Comparison of ENCODE assay signal across 26 cellular contexts in the genomic region with DNA sequence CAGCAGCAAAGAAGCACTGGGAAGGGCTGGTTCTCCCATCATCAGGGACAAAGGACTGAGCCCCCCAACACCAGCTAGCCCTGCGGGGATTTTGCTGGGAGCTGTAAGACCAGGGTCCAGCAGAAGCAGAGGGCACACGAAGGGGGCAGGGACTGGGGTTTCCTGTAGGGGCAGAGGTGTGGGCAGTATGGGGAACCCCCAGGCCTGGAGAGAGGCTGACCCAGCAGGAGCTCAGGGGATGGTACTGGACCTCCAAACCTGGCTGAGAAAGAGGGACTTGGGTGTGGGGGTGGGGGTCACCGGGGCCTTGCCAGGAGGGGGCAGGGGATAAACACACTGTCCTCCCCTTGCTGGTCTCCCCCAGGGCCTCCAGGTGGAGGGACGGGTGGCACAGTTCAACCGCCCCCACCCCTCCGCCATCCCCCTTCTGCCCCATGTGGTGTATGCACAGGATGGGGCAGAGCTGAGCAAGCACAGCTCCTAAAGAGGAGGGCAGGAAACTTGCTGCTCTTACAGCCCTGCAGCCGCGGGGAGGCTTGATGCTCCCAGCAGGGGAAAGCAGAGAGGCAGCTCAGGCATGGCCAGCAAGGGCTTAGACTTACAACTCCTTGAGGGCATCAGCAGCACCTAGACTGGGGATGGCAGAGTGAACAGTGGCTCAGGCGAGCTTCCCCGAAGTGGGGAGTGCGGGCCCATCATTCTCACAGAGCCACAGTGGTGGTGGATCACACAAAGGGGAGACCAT. TPM values are rescaled to one million over a fixed set of nuclear protein-coding genes. Genes with fewer than 3 reads are reported as not detected.
DNase-seq lines count a peak whose midpoint lies in the region; TF ChIP-seq lines count a peak whose summit lies in the region.
"Had no signal": no experiment of that assay in that cellular context is flagged by ENCODE, and none has a peak within 500 bp of the region (broad histone marks: within the 10 kb centered on the region; RNA-seq: fewer than 3 reads in every experiment).

No MANE protein-coding gene starts in this region.

- H3K4me1 ChIP-seq in neuronal stem cell (ENCODE audit: control insufficient read depth in 2 of 2, insufficient read depth in 1 of 2, low read depth in 1 of 2, low read length in 2 of 2) (peaks cover 0 to 9% of the 10 kb centered on the region in 2 donors), vagina (no peaks in the 10 kb centered on the region)
- H3K4me1 ChIP-seq: Caco-2 had no signal

- H2BK120ac ChIP-seq in neuronal stem cell (ENCODE audit: low read depth, low read length): no peak overlapping the region

- H3K79me1 ChIP-seq in neuronal stem cell (ENCODE audit: low read depth, low read length): no peaks in the 10 kb centered on the region

- no peak overlapping the region for H4K8ac ChIP-seq in neuronal stem cell (ENCODE audit: low read depth, low read length)

- TF ChIP-seq POLR2A in vagina (IDR thresholded peaks at IDR 0.05): no peak

- H2AK5ac ChIP-seq in neuronal stem cell (ENCODE audit: low read depth, low read length): peak overlapping the region; percentile 36

- H3K27me3 ChIP-seq in H7 (ENCODE audit: control insufficient read depth, insufficient read depth, low read length) (no peaks in the 10 kb centered on the region), neuronal stem cell (ENCODE audit: control insufficient read depth in 3 of 3, insufficient read depth in 3 of 3, low read depth in 1 of 3, low read length in 3 of 3) (peaks cover 0 to 6% (median 0%) of the 10 kb centered on the region in 3 experiments), vagina (no peaks in the 10 kb centered on the region)

- H3K9me3 ChIP-seq in neuronal stem cell (replicated peaks in 1 of 2; ENCODE audit: control insufficient read depth in 2 of 2, insufficient read depth in 1 of 2, low read depth in 1 of 2, low read length in 2 of 2): no peaks in the 10 kb centered on the region
- no peaks in the 10 kb centered on the region for H3K9me3 ChIP-seq in vagina
- H3K9me3 ChIP-seq: Caco-2 had no signal

- H3K9ac ChIP-seq in neuronal stem cell (ENCODE audit: low read depth, low read length, poor library complexity): no peak overlapping the region

- H3K23ac ChIP-seq in neuronal stem cell (ENCODE audit: low read depth, low read length, poor library complexity): no peak overlapping the region

- H2BK5ac ChIP-seq in neuronal stem cell (ENCODE audit: low read length): no peak overlapping the region

- H3K27ac ChIP-seq in neuronal stem cell (replicated peaks; ENCODE audit: low read length) (no peak overlapping the region), vagina (no peak overlapping the region)
- H3K27ac ChIP-seq: 22Rv1, C4-2B, RWPE1, SK-N-MC had no signal

- no peak overlapping the region for H3K14ac ChIP-seq in neuronal stem cell (ENCODE audit: low read length)

- DNase-seq in NCI-H146 (lab: John Stamatoyannopoulos, UW): peak; percentile 35
- DNase-seq in NCI-H146 treated with DMSO at 0.1 percent for 48 hours (lab: John Stamatoyannopoulos, UW; ENCODE audit: unreplicated experiment): no peak
- DNase-seq in H7: peak; percentile 75
- peak; percentile 44 for DNase-seq in iPS-NIHi11 (ENCODE audit: low spot score)
- no peak for DNase-seq in neuronal stem cell (ENCODE audit: low spot score)
- no peak for DNase-seq in LoVo (ENCODE audit: low spot score)
- no peak for DNase-seq in activated CD4-positive, alpha-beta T cell treated with anti-CD3 and anti-CD28 coated beads, Interleukin-2, amount 50 U/mL, for 1 hour
- no peak for DNase-seq in vagina (ENCODE audit: extremely low spot score in 2 of 2)
- DNase-seq: Caco-2; CD8-positive, alpha-beta T cell; EL; GDM1; GOT3; Karpas-422; NCI-H1092 treated with DMSO at 0.1 percent for 48 hours; NCI-H1436; NCI-H2029; NCI-H2227 treated with DMSO at 0.1 percent for 48 hours; NCI-H526 treated with DMSO at 0.1 percent for 48 hours; SIG-M5 had no signal

- H3K4ac ChIP-seq in neuronal stem cell (ENCODE audit: low read length): no peak overlapping the region

- TF ChIP-seq CTCF in vagina (IDR thresholded peaks at IDR 0.05): no peak

- no peak overlapping the region for H4K91ac ChIP-seq in neuronal stem cell (ENCODE audit: low read depth, low read length, poor library complexity)

- no peak overlapping the region for H2BK12ac ChIP-seq in neuronal stem cell (ENCODE audit: low read length)

- H2AFZ ChIP-seq in neuronal stem cell (ENCODE audit: low read length): no peak overlapping the region

- H3K36me3 ChIP-seq in H7 (replicated peaks; ENCODE audit: control insufficient read depth, insufficient read depth, low read length): no peaks in the 10 kb centered on the region
- H3K36me3 ChIP-seq in neuronal stem cell (replicated peaks in 1 of 2; ENCODE audit: control insufficient read depth in 2 of 2, insufficient read depth in 2 of 2, low read length in 2 of 2): no peaks in the 10 kb centered on the region
- no peaks in the 10 kb centered on the region for H3K36me3 ChIP-seq in vagina

- intact Hi-C loops in vagina (cut with DNase I): no loop called here

- no peak overlapping the region for H3K4me2 ChIP-seq in neuronal stem cell (ENCODE audit: insufficient read depth, low read length, poor library complexity, severe bottlenecking)

- H3K18ac ChIP-seq in neuronal stem cell (ENCODE audit: low read length): no peak overlapping the region

- no peak overlapping the region for H2BK15ac ChIP-seq in neuronal stem cell (ENCODE audit: low read length)

- WGBS in neuronal stem cell (ENCODE audit: extremely low coverage in 2 of 2, insufficient read length in 2 of 2, insufficient replicate concordance in 1 of 2), 2 donors: no CpG with 5 or more reads among the region's 11 CpGs

- H3K4me3 ChIP-seq in H7 (ENCODE audit: insufficient read depth, low read depth, low read length) (no peak overlapping the region), neuronal stem cell (ENCODE audit: low read length in 2 of 2) (no peak overlapping the region), vagina (no peak overlapping the region)
- H3K4me3 ChIP-seq: GM12878, SK-N-MC had no signal

RNA-seq across cellular contexts. Expression of gene RET, which starts 12.4 kb away (rescaled TPM):
- 9.7 and 16.0 TPM in 2 replicates for total RNA-seq in H7 (2014; rRNA removed; shearing (Covaris generic))
- 2.3 TPM for polyA plus RNA-seq in neuronal stem cell (2013, experiment 1 of 2)
- polyA plus RNA-seq in neuronal stem cell (2013, experiment 2 of 2): 2.2 TPM
- total RNA-seq in vagina: 7.9 TPM
- total RNA-seq: Caco-2; CD8-positive, alpha-beta T cell; GM12878 had no signal
- polyA plus RNA-seq: GM12878, HepG2 had no signal

Comparison
In these comparisons a context has a peak if more than half of its experiments do, and no peak if none do; other contexts are left out.
1. DNase-seq: peak in NCI-H146 (single experiment), H7 (single experiment) and iPS-NIHi11 (single experiment); none in NCI-H146 treated with DMSO at 0.1 percent for 48 hours (single experiment), neuronal stem cell (single experiment), LoVo (single experiment), activated CD4-positive, alpha-beta T cell treated with anti-CD3 and anti-CD28 coated beads, Interleukin-2, amount 50 U/mL, for 1 hour (single experiment) and vagina (0 of 2).